Comparison of ENCODE assay signal across 26 cellular contexts in genomic region chr4:85995361-85995760, GRCh38.
DNase-seq lines count a peak whose midpoint lies in the region; ATAC-seq, FAIRE-seq and TF ChIP-seq lines count a peak whose summit lies in the region.
"Had no signal": no experiment of that assay in that cellular context is flagged by ENCODE, and none has a peak within 500 bp of the region (broad histone marks: within the 10 kb centered on the region; RNA-seq: fewer than 3 reads in every experiment).

No MANE protein-coding gene starts in this region.

- H3K9me3 ChIP-seq in GM12878 (replicated peaks; ENCODE audit: control insufficient read depth, insufficient read depth, low read length) (no peaks in the 10 kb centered on the region), BE2C (no peaks in the 10 kb centered on the region)
- H3K9me3 ChIP-seq: gastrocnemius medialis, pancreas, right lobe of liver, thyroid gland had no signal

- TF ChIP-seq EP300 in GM12878 (IDR thresholded peaks at IDR 0.05; ENCODE audit: borderline replicate concordance in 1 of 2, control insufficient read depth in 1 of 2, low read depth in 2 of 2, low read length in 2 of 2), result no peak

- intact Hi-C loops in GM12878 (cut with micrococcal nuclease; ENCODE audit: unreplicated experiment), result no loop called here

- H3K4me2 ChIP-seq in GM12878 (ENCODE audit: control insufficient read depth, insufficient read depth), result no peak overlapping the region

- no peaks in the 10 kb centered on the region for H3K9me3 Mint-ChIP-seq in WTC11
- H3K9me3 Mint-ChIP-seq: CD8-positive, alpha-beta T cell; IgD-negative memory B cell; naive thymus-derived CD8-positive, alpha-beta T cell had no signal

- CTCF ChIA-PET in GM12878 (lab: Yijun Ruan, JAX), result no interaction called here
- CTCF ChIA-PET in WTC11 (lab: Charles Lee), result no interaction called here

- no peaks in the 10 kb centered on the region for H3K27me3 Mint-ChIP-seq in WTC11 (ENCODE audit: low read depth)
- H3K27me3 Mint-ChIP-seq: IgD-negative memory B cell; naive thymus-derived CD8-positive, alpha-beta T cell had no signal

- H3K36me3 Mint-ChIP-seq in WTC11, result no peaks in the 10 kb centered on the region
- H3K36me3 Mint-ChIP-seq: CD8-positive, alpha-beta T cell; naive thymus-derived CD8-positive, alpha-beta T cell had no signal

- WGBS in GM12878 (ENCODE audit: insufficient coverage, insufficient replicate concordance, low lambda C conversion rate, missing lambda C conversion rate), result 20% methylated on average over 6 of the region's 6 CpGs

- in situ Hi-C loops in GM12878 (cut with MboI), result no loop called here

- no peak for TF ChIP-seq CTCF in GM12878 (IDR thresholded peaks at IDR 0.05 in 2 of 3, conservative IDR thresholded peaks at IDR 0.05 in 1 of 3; ENCODE audit: control insufficient read depth in 2 of 3, extremely low read depth in 1 of 3, insufficient read depth in 1 of 3, low read depth in 3 of 3, low read length in 3 of 3)
- no peak for TF ChIP-seq CTCF in WTC11 (IDR thresholded peaks at IDR 0.05)
- TF ChIP-seq CTCF in BE2C (IDR thresholded peaks at IDR 0.05; ENCODE audit: low read depth, low read length), result no peak

- H3K36me3 ChIP-seq in GM12878 (ENCODE audit: control insufficient read depth in 2 of 2, insufficient read depth in 2 of 2, low read length in 1 of 2), result no peaks in the 10 kb centered on the region
- H3K36me3 ChIP-seq in BE2C, result no peaks in the 10 kb centered on the region
- H3K36me3 ChIP-seq: right lobe of liver had no signal

- POLR2A ChIA-PET in GM12878 (lab: Charles Lee) (no interaction called here), WTC11 (lab: Charles Lee) (no interaction called here)

- FAIRE-seq in GM12878 (lab: Jason Lieb, UNC), result no peak
- FAIRE-seq: GM18507, kidney, pancreas, TTC549 had no signal

- H3K4me3 ChIP-seq in GM12878 (no peak overlapping the region), BE2C (ENCODE audit: low read depth, low read length) (no peak overlapping the region)
- H3K4me3 ChIP-seq: gastrocnemius medialis, pancreas, right lobe of liver, thyroid gland had no signal

- no peaks in the 10 kb centered on the region for H3K27me3 ChIP-seq in GM12878 (replicated peaks in 1 of 2; ENCODE audit: control insufficient read depth in 2 of 2, insufficient read depth in 2 of 2, low read length in 1 of 2)
- H3K27me3 ChIP-seq in BE2C, result no peaks in the 10 kb centered on the region
- H3K27me3 ChIP-seq: gastrocnemius medialis, pancreas, right lobe of liver, thyroid gland had no signal

- no peaks in the 10 kb centered on the region for H3K4me1 ChIP-seq in GM12878 (ENCODE audit: control insufficient read depth, insufficient read depth, low read length)
- H3K4me1 ChIP-seq in BE2C, result peaks cover 4% of the 10 kb centered on the region; the same call in 1 of the 2 replicates
- H3K4me1 ChIP-seq: gastrocnemius medialis, pancreas, right lobe of liver, thyroid gland had no signal

- H3K4me3 Mint-ChIP-seq in WTC11, result no peak overlapping the region
- H3K4me3 Mint-ChIP-seq: CD8-positive, alpha-beta T cell; naive thymus-derived CD8-positive, alpha-beta T cell had no signal

- no peak for TF ChIP-seq RAD21 in GM12878 (IDR thresholded peaks at IDR 0.05; ENCODE audit: insufficient read depth, low read depth, low read length)

- RAD21 ChIA-PET in GM12878 (lab: Charles Lee; ENCODE audit: unreplicated experiment), result no interaction called here

- SMC1A ChIA-PET in GM12878 (lab: Charles Lee; ENCODE audit: uncharacterized antibody, unreplicated experiment), result interaction anchor here (0.6 to 0.8 kb wide), 3 partner anchors 9 to 82 kb away, joined by 3 read pairs; no protein-coding TSS in a partner anchor

- H3K27ac Mint-ChIP-seq in WTC11, result no peak overlapping the region
- H3K27ac Mint-ChIP-seq: CD8-positive, alpha-beta T cell; naive thymus-derived CD8-positive, alpha-beta T cell had no signal

- no peaks in the 10 kb centered on the region for H4K20me1 ChIP-seq in GM12878 (ENCODE audit: control insufficient read depth, insufficient read depth)

- no peak overlapping the region for H2AFZ ChIP-seq in GM12878 (ENCODE audit: control insufficient read depth, low read depth, low read length)

- no peak for TF ChIP-seq POLR2A in GM12878 (IDR thresholded peaks at IDR 0.05; ENCODE audit: low read depth, low read length)

- no peak for DNase-seq in GM12878 (ENCODE audit: low read depth, low spot score)
- DNase-seq in WTC11 (ENCODE audit: low spot score), result no peak
- no peak for DNase-seq in BE2C
- no peak for DNase-seq in NCI-H510A (lab: John Stamatoyannopoulos, UW)
- no peak for DNase-seq in activated naive CD4-positive, alpha-beta T cell (lab: John Stamatoyannopoulos, UW)
- DNase-seq: activated CD4-positive, alpha-beta T cell treated with anti-CD3 and anti-CD28 coated beads, Interleukin-2, amount 50 U/mL, for 1 hour; anterior cingulate cortex; CD8-positive, alpha-beta T cell; DMS79; gastrocnemius medialis; kidney; mesendoderm; naive thymus-derived CD8-positive, alpha-beta T cell; NCI-H2029 treated with DMSO at 0.1 percent for 48 hours; NCI-H446 treated with DMSO at 0.1 percent for 48 hours; pancreas; right lobe of liver; thyroid gland had no signal

- peak; percentile 46 for ATAC-seq in GM18520 (IDR thresholded peaks at IDR 0.05; ENCODE audit: unreplicated experiment)
- ATAC-seq in GM19397 (IDR thresholded peaks at IDR 0.05; ENCODE audit: unreplicated experiment), result peak; percentile 56
- peak; percentile 86 for ATAC-seq in HG03175 (IDR thresholded peaks at IDR 0.05; ENCODE audit: unreplicated experiment)
- peak; percentile 70 for ATAC-seq in GM12878
- ATAC-seq in WTC11, result no peak
- ATAC-seq: CD8-positive, alpha-beta T cell; esophagus mucosa; gastrocnemius medialis; pancreas; right lobe of liver had no signal

- no peak overlapping the region for H3K9ac ChIP-seq in GM12878 (ENCODE audit: control insufficient read depth, insufficient read depth, low read length)

- no TSS peak for BruUV-seq in GM12878 (replicated peaks; lab: Mats Ljungman, UMichigan)

- no peak overlapping the region for H3K27ac ChIP-seq in GM12878 (ENCODE audit: control insufficient read depth, insufficient read depth)
- H3K27ac ChIP-seq: gastrocnemius medialis, pancreas, right lobe of liver, RWPE1, thyroid gland had no signal

- no peaks in the 10 kb centered on the region for H3K4me1 Mint-ChIP-seq in WTC11
- H3K4me1 Mint-ChIP-seq: IgD-negative memory B cell; naive thymus-derived CD8-positive, alpha-beta T cell had no signal

- H3K79me2 ChIP-seq in GM12878 (ENCODE audit: control insufficient read depth, insufficient read depth, low read length), result no peaks in the 10 kb centered on the region

TF ChIP-seq in GM12878, 131 proteins besides CTCF, POLR2A, EP300 and RAD21:
- TF ChIP-seq HCFC1 (IDR thresholded peaks at IDR 0.05; ENCODE audit: low read length) (no peak), RUNX3 (IDR thresholded peaks at IDR 0.05; ENCODE audit: low read length) (0 out of 2 replicates have a peak, but pooled peaks have one; percentile 21)

TF ChIP-seq in WTC11, 78 proteins besides CTCF, POLR2A, EP300 and RAD21 (continues in another document):
- TF ChIP-seq ATF6 (CRISPR knock-in tag; IDR thresholded peaks at IDR 0.05) (no peak), ARID4B (CRISPR knock-in tag; IDR thresholded peaks at IDR 0.05; ENCODE audit: borderline replicate concordance) (no peak), NFE2L1 (CRISPR knock-in tag; IDR thresholded peaks at IDR 0.05) (no peak)
